Comparison of ENCODE assay signal across 2 cellular contexts in the genomic region with DNA sequence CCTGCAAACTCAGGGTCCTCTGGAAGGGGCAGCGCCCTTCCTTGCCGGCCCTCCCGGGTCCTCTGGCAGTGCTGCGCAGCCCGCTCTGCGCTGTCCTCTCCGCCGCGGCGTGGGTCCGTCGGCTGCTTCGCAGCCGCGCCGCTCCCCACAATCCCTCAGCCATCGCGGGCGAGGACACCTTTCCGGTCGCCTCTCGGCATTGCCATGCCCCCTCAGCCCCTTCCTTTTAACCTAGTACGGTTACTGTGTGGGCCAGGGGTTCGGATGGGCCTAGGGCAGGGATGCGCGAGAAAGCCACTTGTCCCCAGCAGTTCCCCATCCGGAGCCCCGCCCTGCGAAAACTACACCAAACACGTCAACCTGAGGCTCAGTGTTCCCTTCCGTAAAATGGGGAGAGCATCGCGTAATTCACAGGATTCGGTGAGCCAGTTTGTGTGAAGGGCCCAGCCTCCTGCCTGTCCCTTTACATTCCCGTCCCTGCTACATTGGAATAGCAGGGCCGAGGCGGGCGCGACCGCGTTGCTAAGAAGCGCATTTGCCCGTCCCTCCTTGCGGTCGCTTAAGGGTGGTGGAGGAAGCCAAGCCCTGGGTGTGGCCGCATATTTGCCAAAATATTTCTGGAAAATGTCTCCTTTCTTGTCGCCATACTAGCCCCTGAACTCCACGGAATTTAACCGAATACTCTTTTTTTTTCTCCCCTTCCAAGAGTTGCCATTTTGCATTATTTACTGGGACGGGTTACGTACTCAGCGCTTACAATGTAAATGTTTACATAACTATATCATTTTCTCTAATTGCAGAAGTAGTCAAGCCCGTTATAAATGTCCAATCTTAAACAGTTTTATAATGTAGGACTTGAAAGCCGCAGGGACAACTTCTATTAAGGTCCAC.
TF ChIP-seq lines count a peak whose summit lies in the region.

No MANE protein-coding gene starts in this region.

TF ChIP-seq in HEK293, 187 proteins besides CTCF, POLR2A, EP300 and RAD21 (continued from another document and continues in another):
- TF ChIP-seq, protein P1, sequence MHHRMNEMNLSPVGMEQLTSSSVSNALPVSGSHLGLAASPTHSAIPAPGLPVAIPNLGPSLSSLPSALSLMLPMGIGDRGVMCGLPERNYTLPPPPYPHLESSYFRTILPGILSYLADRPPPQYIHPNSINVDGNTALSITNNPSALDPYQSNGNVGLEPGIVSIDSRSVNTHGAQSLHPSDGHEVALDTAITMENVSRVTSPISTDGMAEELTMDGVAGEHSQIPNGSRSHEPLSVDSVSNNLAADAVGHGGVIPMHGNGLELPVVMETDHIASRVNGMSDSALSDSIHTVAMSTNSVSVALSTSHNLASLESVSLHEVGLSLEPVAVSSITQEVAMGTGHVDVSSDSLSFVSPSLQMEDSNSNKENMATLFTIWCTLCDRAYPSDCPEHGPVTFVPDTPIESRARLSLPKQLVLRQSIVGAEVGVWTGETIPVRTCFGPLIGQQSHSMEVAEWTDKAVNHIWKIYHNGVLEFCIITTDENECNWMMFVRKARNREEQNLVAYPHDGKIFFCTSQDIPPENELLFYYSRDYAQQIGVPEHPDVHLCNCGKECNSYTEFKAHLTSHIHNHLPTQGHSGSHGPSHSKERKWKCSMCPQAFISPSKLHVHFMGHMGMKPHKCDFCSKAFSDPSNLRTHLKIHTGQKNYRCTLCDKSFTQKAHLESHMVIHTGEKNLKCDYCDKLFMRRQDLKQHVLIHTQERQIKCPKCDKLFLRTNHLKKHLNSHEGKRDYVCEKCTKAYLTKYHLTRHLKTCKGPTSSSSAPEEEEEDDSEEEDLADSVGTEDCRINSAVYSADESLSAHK (tag by site-specific recombination; IDR thresholded peaks at IDR 0.05), result 0 out of 2 replicates have a peak, but pooled peaks have one; percentile 9
- TF ChIP-seq ZNF501 (tag by site-specific recombination; IDR thresholded peaks at IDR 0.05) (no peak), HOXA7 (CRISPR knock-in tag; IDR thresholded peaks at IDR 0.05; ENCODE audit: borderline replicate concordance) (no peak), ZNF777 (tag by site-specific recombination; IDR thresholded peaks at IDR 0.05; ENCODE audit: borderline replicate concordance) (0 out of 2 replicates have a peak, but pooled peaks have one; percentile 43), ZBTB1 (tag by site-specific recombination; IDR thresholded peaks at IDR 0.05) (0 out of 2 replicates have a peak, but pooled peaks have one; percentile 10), KLF7 (tag by site-specific recombination; IDR thresholded peaks at IDR 0.05; ENCODE audit: borderline replicate concordance) (peak; percentile 72; the same call in 1 of the 2 replicates), KLF8 (tag by site-specific recombination; IDR thresholded peaks at IDR 0.05) (peak; percentile 70; the same call in 1 of the 2 replicates), ZNF791 (tag by site-specific recombination; IDR thresholded peaks at IDR 0.05) (no peak), ZFHX2 (tag by site-specific recombination; conservative IDR thresholded peaks at IDR 0.05) (0 out of 2 replicates have a peak, but pooled peaks have one; percentile 25), ZNF19 (tag by site-specific recombination; IDR thresholded peaks at IDR 0.05; ENCODE audit: low read depth) (no peak), ZNF629 (tag by site-specific recombination; IDR thresholded peaks at IDR 0.05) (peak; percentile 69), KLF16 (tag by site-specific recombination; IDR thresholded peaks at IDR 0.05) (0 out of 2 replicates have a peak, but pooled peaks have one; percentile 20), ZNF121 (tag by site-specific recombination; IDR thresholded peaks at IDR 0.05) (0 out of 2 replicates have a peak, but pooled peaks have one; percentile 26), ZBTB17 (tag by site-specific recombination; IDR thresholded peaks at IDR 0.05) (0 out of 2 replicates have a peak, but pooled peaks have one; percentile 3), ZNF341 (tag by site-specific recombination; IDR thresholded peaks at IDR 0.05; ENCODE audit: low read depth) (peak; percentile 8; the same call in 1 of the 2 replicates)
- TF ChIP-seq, protein P2, sequence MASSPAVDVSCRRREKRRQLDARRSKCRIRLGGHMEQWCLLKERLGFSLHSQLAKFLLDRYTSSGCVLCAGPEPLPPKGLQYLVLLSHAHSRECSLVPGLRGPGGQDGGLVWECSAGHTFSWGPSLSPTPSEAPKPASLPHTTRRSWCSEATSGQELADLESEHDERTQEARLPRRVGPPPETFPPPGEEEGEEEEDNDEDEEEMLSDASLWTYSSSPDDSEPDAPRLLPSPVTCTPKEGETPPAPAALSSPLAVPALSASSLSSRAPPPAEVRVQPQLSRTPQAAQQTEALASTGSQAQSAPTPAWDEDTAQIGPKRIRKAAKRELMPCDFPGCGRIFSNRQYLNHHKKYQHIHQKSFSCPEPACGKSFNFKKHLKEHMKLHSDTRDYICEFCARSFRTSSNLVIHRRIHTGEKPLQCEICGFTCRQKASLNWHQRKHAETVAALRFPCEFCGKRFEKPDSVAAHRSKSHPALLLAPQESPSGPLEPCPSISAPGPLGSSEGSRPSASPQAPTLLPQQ (tag by site-specific recombination; IDR thresholded peaks at IDR 0.05), result no peak
- TF ChIP-seq, protein P3, sequence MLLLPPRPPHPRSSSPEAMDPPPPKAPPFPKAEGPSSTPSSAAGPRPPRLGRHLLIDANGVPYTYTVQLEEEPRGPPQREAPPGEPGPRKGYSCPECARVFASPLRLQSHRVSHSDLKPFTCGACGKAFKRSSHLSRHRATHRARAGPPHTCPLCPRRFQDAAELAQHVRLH (tag by site-specific recombination; IDR thresholded peaks at IDR 0.05), result peak; percentile 89
- TF ChIP-seq, protein P4, sequence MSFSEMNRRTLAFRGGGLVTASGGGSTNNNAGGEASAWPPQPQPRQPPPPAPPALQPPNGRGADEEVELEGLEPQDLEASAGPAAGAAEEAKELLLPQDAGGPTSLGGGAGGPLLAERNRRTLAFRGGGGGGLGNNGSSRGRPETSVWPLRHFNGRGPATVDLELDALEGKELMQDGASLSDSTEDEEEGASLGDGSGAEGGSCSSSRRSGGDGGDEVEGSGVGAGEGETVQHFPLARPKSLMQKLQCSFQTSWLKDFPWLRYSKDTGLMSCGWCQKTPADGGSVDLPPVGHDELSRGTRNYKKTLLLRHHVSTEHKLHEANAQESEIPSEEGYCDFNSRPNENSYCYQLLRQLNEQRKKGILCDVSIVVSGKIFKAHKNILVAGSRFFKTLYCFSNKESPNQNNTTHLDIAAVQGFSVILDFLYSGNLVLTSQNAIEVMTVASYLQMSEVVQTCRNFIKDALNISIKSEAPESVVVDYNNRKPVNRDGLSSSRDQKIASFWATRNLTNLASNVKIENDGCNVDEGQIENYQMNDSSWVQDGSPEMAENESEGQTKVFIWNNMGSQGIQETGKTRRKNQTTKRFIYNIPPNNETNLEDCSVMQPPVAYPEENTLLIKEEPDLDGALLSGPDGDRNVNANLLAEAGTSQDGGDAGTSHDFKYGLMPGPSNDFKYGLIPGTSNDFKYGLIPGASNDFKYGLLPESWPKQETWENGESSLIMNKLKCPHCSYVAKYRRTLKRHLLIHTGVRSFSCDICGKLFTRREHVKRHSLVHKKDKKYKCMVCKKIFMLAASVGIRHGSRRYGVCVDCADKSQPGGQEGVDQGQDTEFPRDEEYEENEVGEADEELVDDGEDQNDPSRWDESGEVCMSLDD (tag by site-specific recombination; IDR thresholded peaks at IDR 0.05), result no peak
- TF ChIP-seq, protein P5, sequence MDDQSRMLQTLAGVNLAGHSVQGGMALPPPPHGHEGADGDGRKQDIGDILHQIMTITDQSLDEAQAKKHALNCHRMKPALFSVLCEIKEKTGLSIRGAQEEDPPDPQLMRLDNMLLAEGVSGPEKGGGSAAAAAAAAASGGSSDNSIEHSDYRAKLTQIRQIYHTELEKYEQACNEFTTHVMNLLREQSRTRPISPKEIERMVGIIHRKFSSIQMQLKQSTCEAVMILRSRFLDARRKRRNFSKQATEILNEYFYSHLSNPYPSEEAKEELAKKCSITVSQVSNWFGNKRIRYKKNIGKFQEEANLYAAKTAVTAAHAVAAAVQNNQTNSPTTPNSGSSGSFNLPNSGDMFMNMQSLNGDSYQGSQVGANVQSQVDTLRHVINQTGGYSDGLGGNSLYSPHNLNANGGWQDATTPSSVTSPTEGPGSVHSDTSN (CRISPR knock-in tag; IDR thresholded peaks at IDR 0.05), result no peak

TF ChIP-seq in K562, 482 proteins besides CTCF, POLR2A, EP300 and RAD21 (continued from another document and continues in another):
- TF ChIP-seq, protein P6, sequence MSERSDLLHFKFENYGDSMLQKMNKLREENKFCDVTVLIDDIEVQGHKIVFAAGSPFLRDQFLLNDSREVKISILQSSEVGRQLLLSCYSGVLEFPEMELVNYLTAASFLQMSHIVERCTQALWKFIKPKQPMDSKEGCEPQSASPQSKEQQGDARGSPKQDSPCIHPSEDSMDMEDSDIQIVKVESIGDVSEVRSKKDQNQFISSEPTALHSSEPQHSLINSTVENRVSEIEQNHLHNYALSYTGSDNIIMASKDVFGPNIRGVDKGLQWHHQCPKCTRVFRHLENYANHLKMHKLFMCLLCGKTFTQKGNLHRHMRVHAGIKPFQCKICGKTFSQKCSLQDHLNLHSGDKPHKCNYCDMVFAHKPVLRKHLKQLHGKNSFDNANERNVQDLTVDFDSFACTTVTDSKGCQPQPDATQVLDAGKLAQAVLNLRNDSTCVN (CRISPR knock-in tag; IDR thresholded peaks at IDR 0.05), result no peak
- TF ChIP-seq KDM5B (IDR thresholded peaks at IDR 0.05; ENCODE audit: insufficient replicate concordance, low read depth, low read length) (peak; percentile 6), CBX1 (IDR thresholded peaks at IDR 0.05; ENCODE audit: low read depth) (peak; percentile 91; the same call in 1 of the 2 replicates), PTBP1 (IDR thresholded peaks at IDR 0.05; ENCODE audit: low read depth, low read length) (peak; percentile 88), NFYB (IDR thresholded peaks at IDR 0.05; ENCODE audit: extremely low read depth, insufficient read length) (no peak), HDAC3 (IDR thresholded peaks at IDR 0.05; ENCODE audit: borderline replicate concordance, partially characterized antibody) (no peak), ZNF766 (CRISPR knock-in tag; conservative IDR thresholded peaks at IDR 0.05) (no peak), ZNF77 (CRISPR knock-in tag; IDR thresholded peaks at IDR 0.05) (no peak), EWSR1 (IDR thresholded peaks at IDR 0.05; ENCODE audit: borderline replicate concordance, low read depth, partially characterized antibody) (no peak), HNRNPUL1 (IDR thresholded peaks at IDR 0.05; ENCODE audit: low read length) (no peak), ZNF311 (CRISPR knock-in tag; IDR thresholded peaks at IDR 0.05) (no peak), CXXC5 (CRISPR knock-in tag; IDR thresholded peaks at IDR 0.05) (no peak), TRIM24 (IDR thresholded peaks at IDR 0.05) (no peak), SAFB (IDR thresholded peaks at IDR 0.05; ENCODE audit: borderline replicate concordance, low read depth, low read length) (no peak), ZC3H11A (IDR thresholded peaks at IDR 0.05; ENCODE audit: low read depth, low read length) (no peak), C11orf30 (IDR thresholded peaks at IDR 0.05; ENCODE audit: low read depth) (no peak)
- TF ChIP-seq, protein P7, sequence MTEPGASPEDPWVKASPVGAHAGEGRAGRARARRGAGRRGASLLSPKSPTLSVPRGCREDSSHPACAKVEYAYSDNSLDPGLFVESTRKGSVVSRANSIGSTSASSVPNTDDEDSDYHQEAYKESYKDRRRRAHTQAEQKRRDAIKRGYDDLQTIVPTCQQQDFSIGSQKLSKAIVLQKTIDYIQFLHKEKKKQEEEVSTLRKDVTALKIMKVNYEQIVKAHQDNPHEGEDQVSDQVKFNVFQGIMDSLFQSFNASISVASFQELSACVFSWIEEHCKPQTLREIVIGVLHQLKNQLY (CRISPR knock-in tag; conservative IDR thresholded peaks at IDR 0.05), result no peak
- TF ChIP-seq, protein P8, sequence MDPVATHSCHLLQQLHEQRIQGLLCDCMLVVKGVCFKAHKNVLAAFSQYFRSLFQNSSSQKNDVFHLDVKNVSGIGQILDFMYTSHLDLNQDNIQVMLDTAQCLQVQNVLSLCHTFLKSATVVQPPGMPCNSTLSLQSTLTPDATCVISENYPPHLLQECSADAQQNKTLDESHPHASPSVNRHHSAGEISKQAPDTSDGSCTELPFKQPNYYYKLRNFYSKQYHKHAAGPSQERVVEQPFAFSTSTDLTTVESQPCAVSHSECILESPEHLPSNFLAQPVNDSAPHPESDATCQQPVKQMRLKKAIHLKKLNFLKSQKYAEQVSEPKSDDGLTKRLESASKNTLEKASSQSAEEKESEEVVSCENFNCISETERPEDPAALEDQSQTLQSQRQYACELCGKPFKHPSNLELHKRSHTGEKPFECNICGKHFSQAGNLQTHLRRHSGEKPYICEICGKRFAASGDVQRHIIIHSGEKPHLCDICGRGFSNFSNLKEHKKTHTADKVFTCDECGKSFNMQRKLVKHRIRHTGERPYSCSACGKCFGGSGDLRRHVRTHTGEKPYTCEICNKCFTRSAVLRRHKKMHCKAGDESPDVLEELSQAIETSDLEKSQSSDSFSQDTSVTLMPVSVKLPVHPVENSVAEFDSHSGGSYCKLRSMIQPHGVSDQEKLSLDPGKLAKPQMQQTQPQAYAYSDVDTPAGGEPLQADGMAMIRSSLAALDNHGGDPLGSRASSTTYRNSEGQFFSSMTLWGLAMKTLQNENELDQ (CRISPR knock-in tag; IDR thresholded peaks at IDR 0.05; ENCODE audit: borderline replicate concordance), result no peak
- TF ChIP-seq, protein P9, sequence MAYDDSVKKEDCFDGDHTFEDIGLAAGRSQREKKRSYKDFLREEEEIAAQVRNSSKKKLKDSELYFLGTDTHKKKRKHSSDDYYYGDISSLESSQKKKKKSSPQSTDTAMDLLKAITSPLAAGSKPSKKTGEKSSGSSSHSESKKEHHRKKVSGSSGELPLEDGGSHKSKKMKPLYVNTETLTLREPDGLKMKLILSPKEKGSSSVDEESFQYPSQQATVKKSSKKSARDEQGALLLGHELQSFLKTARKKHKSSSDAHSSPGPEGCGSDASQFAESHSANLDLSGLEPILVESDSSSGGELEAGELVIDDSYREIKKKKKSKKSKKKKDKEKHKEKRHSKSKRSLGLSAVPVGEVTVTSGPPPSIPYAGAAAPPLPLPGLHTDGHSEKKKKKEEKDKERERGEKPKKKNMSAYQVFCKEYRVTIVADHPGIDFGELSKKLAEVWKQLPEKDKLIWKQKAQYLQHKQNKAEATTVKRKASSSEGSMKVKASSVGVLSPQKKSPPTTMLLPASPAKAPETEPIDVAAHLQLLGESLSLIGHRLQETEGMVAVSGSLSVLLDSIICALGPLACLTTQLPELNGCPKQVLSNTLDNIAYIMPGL (CRISPR knock-in tag; IDR thresholded peaks at IDR 0.05), result no peak
- TF ChIP-seq, protein P10, sequence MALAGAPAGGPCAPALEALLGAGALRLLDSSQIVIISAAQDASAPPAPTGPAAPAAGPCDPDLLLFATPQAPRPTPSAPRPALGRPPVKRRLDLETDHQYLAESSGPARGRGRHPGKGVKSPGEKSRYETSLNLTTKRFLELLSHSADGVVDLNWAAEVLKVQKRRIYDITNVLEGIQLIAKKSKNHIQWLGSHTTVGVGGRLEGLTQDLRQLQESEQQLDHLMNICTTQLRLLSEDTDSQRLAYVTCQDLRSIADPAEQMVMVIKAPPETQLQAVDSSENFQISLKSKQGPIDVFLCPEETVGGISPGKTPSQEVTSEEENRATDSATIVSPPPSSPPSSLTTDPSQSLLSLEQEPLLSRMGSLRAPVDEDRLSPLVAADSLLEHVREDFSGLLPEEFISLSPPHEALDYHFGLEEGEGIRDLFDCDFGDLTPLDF (CRISPR knock-in tag; IDR thresholded peaks at IDR 0.05), result 0 out of 2 replicates have a peak, but pooled peaks have one; percentile 30
